In the genomic region with DNA sequence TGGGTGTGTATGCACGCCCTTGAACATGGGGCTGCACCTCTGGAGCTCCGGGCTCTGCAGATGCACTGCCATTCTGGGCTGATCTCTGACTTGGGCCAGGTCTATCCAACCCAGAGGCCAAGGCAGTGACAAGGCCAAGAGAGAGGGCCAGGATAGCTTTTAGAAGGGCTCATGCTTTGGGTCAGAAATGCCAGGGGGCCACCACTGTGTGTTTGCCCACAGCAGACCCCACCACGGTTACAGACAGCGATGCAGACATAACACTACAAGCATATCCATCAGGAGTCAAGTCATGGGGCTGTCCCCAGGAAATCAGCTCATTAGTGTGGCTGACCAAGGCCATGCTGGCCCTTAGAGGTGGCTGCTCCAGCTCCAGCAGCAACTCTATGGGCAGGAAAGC, we compare ENCODE assay signal across 32 cellular contexts.
"Had no signal": no experiment of that assay in that cellular context is flagged by ENCODE, and none has a peak within 500 bp of the region (broad histone marks: within the 10 kb centered on the region; RNA-seq: fewer than 3 reads in every experiment).

No MANE protein-coding gene starts in this region.

- H3K9me3 Mint-ChIP-seq: activated B cell treated with CpG ODN at 0.5 μM for 24 hours; activated CD4-positive, alpha-beta memory T cell treated with anti-CD3 and anti-CD28 coated beads for 36 hours; activated CD4-positive, alpha-beta T cell treated with anti-CD3 and anti-CD28 coated beads, Interleukin-2, amount 10 ng/mL, durations not matched to agents 24 days and 14 days; activated CD8-positive, alpha-beta T cell treated with anti-CD3 and anti-CD28 coated beads for 36 hours; activated naive CD4-positive, alpha-beta T cell treated with anti-CD3 and anti-CD28 coated beads for 36 hours; activated naive CD4-positive, alpha-beta T cell treated with anti-CD3 and anti-CD28 coated beads, Interleukin-2, amount 50 U/mL, for 72 hours; activated naive CD8-positive, alpha-beta T cell treated with anti-CD3 and anti-CD28 coated beads for 36 hours; activated T-cell treated with anti-CD3 and anti-CD28 coated beads, Interleukin-2, amount 50 U/mL, for 4 hours; activated T-cell treated with anti-CD3 and anti-CD28 coated beads, Interleukin-2, amount 50 U/mL, for 72 hours; activated T-helper 1 cell treated with anti-CD3 and anti-CD28 coated beads, Interleukin-12 subunit alpha, Interleukin-12 subunit beta, Interleukin-2, Interleukin-4 antibody, amounts not matched to agents 30 ng/mL and 10 ng/mL and 1 ng/mL, durations not matched to agents 14 hours and 24 hours and 36 hours; activated T-helper 17 cell treated with anti-CD3 and anti-CD28 coated beads, Interleukin-2, amount 50 U/mL, for 72 hours; central memory CD8-positive, alpha-beta T cell; T-cell had no signal

- H3K4me3 Mint-ChIP-seq: activated B cell treated with CpG ODN at 0.5 μM for 24 hours; activated CD4-positive, alpha-beta memory T cell treated with anti-CD3 and anti-CD28 coated beads for 36 hours; activated CD4-positive, alpha-beta T cell treated with anti-CD3 and anti-CD28 coated beads, Interleukin-2, amount 10 ng/mL, durations not matched to agents 24 days and 14 days; activated CD8-positive, alpha-beta T cell treated with anti-CD3 and anti-CD28 coated beads for 36 hours; activated naive CD4-positive, alpha-beta T cell treated with anti-CD3 and anti-CD28 coated beads for 36 hours; activated naive CD8-positive, alpha-beta T cell treated with anti-CD3 and anti-CD28 coated beads for 36 hours; activated T-cell treated with anti-CD3 and anti-CD28 coated beads, Interleukin-2, amount 50 U/mL, for 4 hours; activated T-cell treated with anti-CD3 and anti-CD28 coated beads, Interleukin-2, amount 50 U/mL, for 72 hours; activated T-helper 1 cell treated with anti-CD3 and anti-CD28 coated beads, Interleukin-12 subunit alpha, Interleukin-12 subunit beta, Interleukin-2, Interleukin-4 antibody, amounts not matched to agents 30 ng/mL and 10 ng/mL and 1 ng/mL, durations not matched to agents 14 hours and 24 hours and 36 hours; activated T-helper 17 cell treated with anti-CD3 and anti-CD28 coated beads, Interleukin-2, amount 50 U/mL, for 72 hours; central memory CD8-positive, alpha-beta T cell; T-cell; T-helper 17 cell had no signal

- H3K36me3 ChIP-seq: adrenal gland, brain microvascular endothelial cell, breast epithelium had no signal

- H3K27me3 ChIP-seq: adrenal gland, body of pancreas, breast epithelium had no signal

- H3K4me3 ChIP-seq: adrenal gland, body of pancreas, breast epithelium had no signal

- H3K36me3 Mint-ChIP-seq: activated CD4-positive, alpha-beta memory T cell treated with anti-CD3 and anti-CD28 coated beads for 36 hours; activated naive CD4-positive, alpha-beta T cell treated with anti-CD3 and anti-CD28 coated beads, Interleukin-2, amount 50 U/mL, for 72 hours; activated naive CD8-positive, alpha-beta T cell treated with anti-CD3 and anti-CD28 coated beads for 36 hours; T-cell had no signal

- H3K27me3 Mint-ChIP-seq: activated CD4-positive, alpha-beta memory T cell treated with anti-CD3 and anti-CD28 coated beads for 36 hours; activated CD8-positive, alpha-beta T cell treated with anti-CD3 and anti-CD28 coated beads for 36 hours; activated naive CD8-positive, alpha-beta T cell treated with anti-CD3 and anti-CD28 coated beads for 36 hours had no signal

- H3K4me1 ChIP-seq: adrenal gland, body of pancreas, breast epithelium had no signal

- H3K27ac Mint-ChIP-seq: activated B cell treated with CpG ODN at 0.5 μM for 24 hours; activated CD4-positive, alpha-beta memory T cell treated with anti-CD3 and anti-CD28 coated beads for 36 hours; activated CD4-positive, alpha-beta T cell treated with anti-CD3 and anti-CD28 coated beads, Interleukin-2, amount 10 ng/mL, durations not matched to agents 24 days and 14 days; activated CD8-positive, alpha-beta T cell treated with anti-CD3 and anti-CD28 coated beads for 36 hours; activated naive CD4-positive, alpha-beta T cell treated with anti-CD3 and anti-CD28 coated beads for 36 hours; activated naive CD4-positive, alpha-beta T cell treated with anti-CD3 and anti-CD28 coated beads, Interleukin-2, amount 50 U/mL, for 72 hours; activated naive CD8-positive, alpha-beta T cell treated with anti-CD3 and anti-CD28 coated beads for 36 hours; activated T-cell treated with anti-CD3 and anti-CD28 coated beads, Interleukin-2, amount 50 U/mL, for 72 hours; activated T-helper 1 cell treated with anti-CD3 and anti-CD28 coated beads, Interleukin-12 subunit alpha, Interleukin-12 subunit beta, Interleukin-2, Interleukin-4 antibody, amounts not matched to agents 30 ng/mL and 10 ng/mL and 1 ng/mL, durations not matched to agents 14 hours and 24 hours and 36 hours; activated T-helper 17 cell treated with anti-CD3 and anti-CD28 coated beads, Interleukin-2, amount 50 U/mL, for 72 hours; T-cell; T-helper 17 cell had no signal

- H3K4me1 Mint-ChIP-seq: activated B cell treated with CpG ODN at 0.5 μM for 24 hours; activated CD4-positive, alpha-beta T cell treated with anti-CD3 and anti-CD28 coated beads, Interleukin-2, amount 10 ng/mL, durations not matched to agents 24 days and 14 days; activated naive CD8-positive, alpha-beta T cell treated with anti-CD3 and anti-CD28 coated beads for 36 hours; activated T-helper 17 cell treated with anti-CD3 and anti-CD28 coated beads, Interleukin-2, amount 50 U/mL, for 72 hours; central memory CD8-positive, alpha-beta T cell; T-cell had no signal

- H3K9me3 ChIP-seq: adrenal gland, body of pancreas, breast epithelium had no signal

- H3K27ac ChIP-seq: adrenal gland, body of pancreas, brain microvascular endothelial cell, breast epithelium had no signal

- DNase-seq: activated B cell treated with CpG ODN at 0.5 μM for 24 hours; activated CD4-positive, alpha-beta memory T cell treated with anti-CD3 and anti-CD28 coated beads for 36 hours; activated CD4-positive, alpha-beta T cell treated with anti-CD3 and anti-CD28 coated beads for 4 hours; activated CD4-positive, alpha-beta T cell treated with anti-CD3 and anti-CD28 coated beads, Interleukin-2, amount 10 ng/mL, durations not matched to agents 24 days and 14 days; activated CD4-positive, alpha-beta T cell treated with anti-CD3 and anti-CD28 coated beads, Interleukin-2, amount 50 U/mL, for 1 hour; activated CD4-positive, alpha-beta T cell treated with anti-CD3 and anti-CD28 coated beads, Interleukin-2, amount 50 U/mL, for 4 hours; activated CD4-positive, CD25-positive, alpha-beta regulatory T cell treated with anti-CD3 and anti-CD28 coated beads, Interleukin-2, amount 50 U/mL, for 72 hours; activated CD8-positive, alpha-beta memory T cell treated with anti-CD3 and anti-CD28 coated beads, Interleukin-2, amount 50 U/mL, for 4 hours; activated CD8-positive, alpha-beta T cell treated with anti-CD3 and anti-CD28 coated beads for 36 hours; activated effector memory CD4-positive, alpha-beta T cell treated with anti-CD3 and anti-CD28 coated beads, Interleukin-2, amount 50 U/mL, for 16 hours; activated gamma-delta T cell treated with Interleukin-2 at 50 U/mL for 16 hours; activated naive CD4-positive, alpha-beta T cell; activated naive CD4-positive, alpha-beta T cell treated with anti-CD3 and anti-CD28 coated beads for 36 hours; activated naive CD4-positive, alpha-beta T cell treated with anti-CD3 and anti-CD28 coated beads, Interleukin-2, amount 50 U/mL, for 16 hours; activated naive CD8-positive, alpha-beta T cell treated with anti-CD3 and anti-CD28 coated beads for 36 hours; activated T-cell treated with anti-CD3 and anti-CD28 coated beads for 4 hours; activated T-cell treated with anti-CD3 and anti-CD28 coated beads, Interleukin-2, amount 50 U/mL, for 1 hour; activated T-cell treated with anti-CD3 and anti-CD28 coated beads, Interleukin-2, amount 50 U/mL, for 4 hours; activated T-cell treated with anti-CD3 and anti-CD28 coated beads, Interleukin-2, amount 50 U/mL, for 72 hours; adrenal gland; amniotic stem cell; aorta; body of pancreas; brain microvascular endothelial cell; T-cell; T-helper 17 cell; T1000 had no signal
